Comparison of ENCODE assay signal across 2 cellular contexts in genomic region chr2:75647771-75648170, GRCh38.
TF ChIP-seq lines count a peak whose summit lies in the region.

No MANE protein-coding gene starts in this region.

TF ChIP-seq in IMR-90, 13 proteins besides CTCF, POLR2A, EP300 and RAD21:
- TF ChIP-seq FOS (IDR thresholded peaks at IDR 0.05; ENCODE audit: low read depth, low read length) (no peak), ELK1 (IDR thresholded peaks at IDR 0.05; ENCODE audit: borderline replicate concordance, low read depth, low read length) (no peak), NFE2L2 (IDR thresholded peaks at IDR 0.05; ENCODE audit: low read depth, low read length) (no peak), BHLHE40 (IDR thresholded peaks at IDR 0.05; ENCODE audit: low read depth, low read length) (no peak), CHD1 (IDR thresholded peaks at IDR 0.05; ENCODE audit: low read depth, low read length) (no peak), RFX5 (IDR thresholded peaks at IDR 0.05; ENCODE audit: low read depth, low read length) (no peak), SMC3 (IDR thresholded peaks at IDR 0.05; ENCODE audit: low read depth, low read length) (no peak), MAZ (IDR thresholded peaks at IDR 0.05; ENCODE audit: borderline replicate concordance, low read depth, low read length) (no peak), USF2 (IDR thresholded peaks at IDR 0.05; ENCODE audit: low read depth, low read length) (no peak), RCOR1 (IDR thresholded peaks at IDR 0.05; ENCODE audit: insufficient replicate concordance, low read length) (no peak), MXI1 (IDR thresholded peaks at IDR 0.05; ENCODE audit: borderline replicate concordance, low read depth, low read length) (no peak), CEBPB (IDR thresholded peaks at IDR 0.05; ENCODE audit: low read depth, low read length) (no peak), MAFK (IDR thresholded peaks at IDR 0.05; ENCODE audit: low read depth, low read length) (no peak)

TF ChIP-seq in GM12878, 131 proteins besides CTCF, POLR2A, EP300 and RAD21:
- TF ChIP-seq MXI1 (IDR thresholded peaks at IDR 0.05; ENCODE audit: low read depth, low read length), result no peak
- TF ChIP-seq MYB (IDR thresholded peaks at IDR 0.05; ENCODE audit: borderline replicate concordance, low read depth, low read length), result no peak
- no peak for TF ChIP-seq FOXM1 (IDR thresholded peaks at IDR 0.05; ENCODE audit: low read depth, low read length)
- TF ChIP-seq FOXK2 (IDR thresholded peaks at IDR 0.05), result no peak
- no peak for TF ChIP-seq TARDBP (IDR thresholded peaks at IDR 0.05; ENCODE audit: borderline replicate concordance)
- TF ChIP-seq HDAC2 (IDR thresholded peaks at IDR 0.05), result no peak
- TF ChIP-seq PAX8 (IDR thresholded peaks at IDR 0.05), result no peak
TF ChIP-seq in GM12878: peak in this region for 0.
